8 cellular contexts compared by ENCODE assay signal in the genomic region with DNA sequence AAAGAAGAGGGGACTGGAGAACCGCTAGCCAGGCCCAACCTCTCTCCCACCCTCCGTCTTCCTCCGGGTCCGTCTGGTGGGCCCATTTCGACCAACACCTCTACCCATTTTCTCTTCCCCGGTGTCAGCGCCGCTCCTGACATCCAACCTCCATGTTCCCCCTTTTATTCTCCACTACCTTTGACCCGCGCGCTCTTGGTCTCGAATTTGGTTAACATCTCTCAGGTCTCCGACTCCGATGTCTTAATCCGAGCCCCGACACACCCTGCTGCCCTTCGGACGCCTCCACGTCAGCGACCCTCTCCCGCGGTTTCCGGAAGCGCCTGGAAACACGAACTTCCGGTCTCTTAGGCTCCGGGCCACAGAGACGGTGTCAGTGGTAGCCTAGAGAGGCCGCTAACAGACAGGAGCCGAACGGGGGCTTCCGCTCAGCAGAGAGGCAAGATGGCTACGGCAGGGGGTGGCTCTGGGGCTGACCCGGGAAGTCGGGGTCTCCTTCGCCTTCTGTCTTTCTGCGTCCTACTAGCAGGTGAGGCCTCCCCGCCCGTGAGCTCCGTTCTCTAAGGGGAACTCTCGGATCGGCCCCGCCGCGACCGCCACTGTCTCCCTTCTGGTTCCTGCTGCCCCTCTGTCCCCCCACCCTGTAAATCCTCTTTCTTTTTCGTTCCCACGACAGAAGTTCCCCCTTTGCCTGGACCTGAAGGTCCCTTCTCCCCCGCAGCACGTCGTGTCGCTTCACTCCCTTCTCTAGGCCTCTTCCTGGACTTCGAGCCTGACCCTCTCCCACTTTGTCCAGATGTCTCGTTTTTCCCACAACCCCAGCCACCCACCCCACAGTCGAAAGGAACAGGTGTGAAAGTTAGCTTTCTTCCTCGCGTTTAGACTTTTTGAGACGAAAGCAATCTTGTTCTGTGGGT. TPM values are rescaled to one million over a fixed set of nuclear protein-coding genes. Genes with fewer than 3 reads are reported as not detected.
DNase-seq lines count a peak whose midpoint lies in the region; ATAC-seq and TF ChIP-seq lines count a peak whose summit lies in the region.

COPA (minus strand) TSS at position 298 of the 917 bp plus-strand sequence; CDS start at position 218, 80 bp downstream.
NCSTN (plus strand) TSS at position 431 of the 917 bp plus-strand sequence; CDS start at position 445, 14 bp downstream.

- ATAC-seq in HG02642 (IDR thresholded peaks at IDR 0.05; ENCODE audit: poor library complexity, unreplicated experiment), result peak; percentile 95
- ATAC-seq in activated naive CD8-positive, alpha-beta T cell treated with anti-CD3 and anti-CD28 coated beads, Interleukin-2, amount 10 ng/mL, durations not matched to agents 7 days and 5 days (ENCODE audit: low read depth), result peak; percentile 98

- 0 to 1% (median 0%) methylated on average over 58 of the region's 58 CpGs for WGBS in ovary, 3 donors
- WGBS in thyroid gland, 2 donors, result 0% methylated on average over 54 to 57 of the region's 58 CpGs

- TF ChIP-seq EP300 in ovary (IDR thresholded peaks at IDR 0.05), result no peak

- H3K36me3 Mint-ChIP-seq in activated naive CD8-positive, alpha-beta T cell treated with anti-CD3 and anti-CD28 coated beads, Interleukin-2, amount 10 ng/mL, durations not matched to agents 7 days and 5 days, result peaks cover 21% of the 10 kb centered on the region

- peaks cover 44% of the 10 kb centered on the region for H3K4me1 Mint-ChIP-seq in activated naive CD8-positive, alpha-beta T cell treated with anti-CD3 and anti-CD28 coated beads, Interleukin-2, amount 10 ng/mL, durations not matched to agents 7 days and 5 days

- peak; percentile 92 for DNase-seq in GM10248 (ENCODE audit: extremely low spot score)
- peak; percentile 94 for DNase-seq in NCI-H128 (lab: John Stamatoyannopoulos, UW; ENCODE audit: unreplicated experiment)
- DNase-seq in activated naive CD8-positive, alpha-beta T cell treated with anti-CD3 and anti-CD28 coated beads, Interleukin-2, amount 10 ng/mL, durations not matched to agents 7 days and 5 days, result peak; percentile 84
- DNase-seq in head of caudate nucleus, result peak; percentile 86 to 97 (median 92)
- DNase-seq in ovary, result peak; percentile 89 to 94 (median 90)
- peak; percentile 91 to 94 for DNase-seq in thyroid gland

- H3K4me3 ChIP-seq in SU-DHL-6 (ENCODE audit: insufficient read depth, low read length, poor library complexity, severe bottlenecking), result peak within 1 kb of the TSS; percentile 86
- H3K4me3 ChIP-seq in ovary, result peak within 1 kb of the TSS; percentile 94
- peak within 1 kb of the TSS; percentile 64 to 84 (median 81) for H3K4me3 ChIP-seq in thyroid gland (replicated peaks in 1 of 3)

- peak within 1 kb of the TSS; percentile 100 for H3K27ac Mint-ChIP-seq in activated naive CD8-positive, alpha-beta T cell treated with anti-CD3 and anti-CD28 coated beads, Interleukin-2, amount 10 ng/mL, durations not matched to agents 7 days and 5 days

- H3K27me3 ChIP-seq in SU-DHL-6 (ENCODE audit: low read length) (no peaks in the 10 kb centered on the region), ovary (no peaks in the 10 kb centered on the region), thyroid gland (no peaks in the 10 kb centered on the region)

- H3K79me2 ChIP-seq in SU-DHL-6 (ENCODE audit: insufficient read depth, low read length), result peaks cover 55% of the 10 kb centered on the region

- peak within 1 kb of the TSS; percentile 100 for H3K4me3 Mint-ChIP-seq in activated naive CD8-positive, alpha-beta T cell treated with anti-CD3 and anti-CD28 coated beads, Interleukin-2, amount 10 ng/mL, durations not matched to agents 7 days and 5 days

- peak within 1 kb of the TSS; percentile 66 for H3K4me2 ChIP-seq in SU-DHL-6 (ENCODE audit: low read depth, low read length, poor library complexity, severe bottlenecking)

- H3K4me1 ChIP-seq in ovary (ENCODE audit: insufficient read depth) (no peaks in the 10 kb centered on the region), thyroid gland (peaks cover 23 to 27% of the 10 kb centered on the region in 2 donors)

- peak within 1 kb of the TSS; percentile 72 for H2AFZ ChIP-seq in SU-DHL-6 (ENCODE audit: low read depth, low read length, severe bottlenecking)

- no peaks in the 10 kb centered on the region for H3K9me2 ChIP-seq in SU-DHL-6 (replicated peaks; ENCODE audit: insufficient read depth, low read length)

- no peaks in the 10 kb centered on the region for H3K27me3 Mint-ChIP-seq in activated naive CD8-positive, alpha-beta T cell treated with anti-CD3 and anti-CD28 coated beads, Interleukin-2, amount 10 ng/mL, durations not matched to agents 7 days and 5 days

- CTCF ChIA-PET in GM10248 (lab: Yijun Ruan, JAX), result interaction anchor here (0.9 to 1.8 kb wide), 3 partner anchors 9 to 150 kb away, joined by 3 to 7 read pairs (median 6); no protein-coding TSS in a partner anchor

- TF ChIP-seq POLR2A in ovary (IDR thresholded peaks at IDR 0.05) (peak; percentile 92), thyroid gland (IDR thresholded peaks at IDR 0.05) (peak in 1 of 2 donors; percentile 85)

- no peaks in the 10 kb centered on the region for H3K9me3 Mint-ChIP-seq in activated naive CD8-positive, alpha-beta T cell treated with anti-CD3 and anti-CD28 coated beads, Interleukin-2, amount 10 ng/mL, durations not matched to agents 7 days and 5 days

- no peaks in the 10 kb centered on the region for H4K20me1 ChIP-seq in SU-DHL-6 (ENCODE audit: low read depth, low read length)

- POLR2A ChIA-PET in GM10248 (lab: Yijun Ruan, JAX), result interaction anchor here (0.5 kb wide), 1 partner anchor 292 kb away, joined by 4 read pairs; no protein-coding TSS in a partner anchor
- POLR2A ChIA-PET in activated naive CD8-positive, alpha-beta T cell treated with anti-CD3 and anti-CD28 coated beads, Interleukin-2, amount 10 ng/mL, durations not matched to agents 7 days and 5 days (lab: Charles Lee), result interaction anchor here (0.9 to 1.3 kb wide), 2 partner anchors 10 to 58 kb away, joined by 3 read pairs; partner anchors contain the start of gene PEX19

- TF ChIP-seq CTCF in GM10248 (IDR thresholded peaks at IDR 0.05; ENCODE audit: control extremely low read depth, extremely low read depth, low read depth, missing control alignments) (no peak), SU-DHL-6 (IDR thresholded peaks at IDR 0.05; ENCODE audit: insufficient read depth, low read length, poor library complexity, severe bottlenecking) (no peak), ovary (IDR thresholded peaks at IDR 0.05) (no peak), thyroid gland (IDR thresholded peaks at IDR 0.05) (peak in 1 of 6 experiments; percentile 11)

- peak within 1 kb of the TSS; percentile 61 for H3K27ac ChIP-seq in SU-DHL-6 (ENCODE audit: low read depth, low read length)
- H3K27ac ChIP-seq in ovary, result peak within 1 kb of the TSS; percentile 74 to 80
- H3K27ac ChIP-seq in thyroid gland, result peak within 1 kb of the TSS; percentile 34 to 89 (median 88)

- H3F3A ChIP-seq in SU-DHL-6 (ENCODE audit: insufficient read depth), result no peaks in the 10 kb centered on the region

- intact Hi-C loops in head of caudate nucleus (cut with DNase I) (loop anchor here (5.0 kb wide), 1 partner anchor 56 kb away; the partner anchor contains the start of gene PEX19), ovary (cut with DNase I) (no loop called here), thyroid gland (cut with DNase I) (no loop called here)

- H3K36me3 ChIP-seq in SU-DHL-6 (ENCODE audit: low read length), result peaks cover 20% of the 10 kb centered on the region; the same call in 1 of the 2 replicates
- H3K36me3 ChIP-seq in ovary, result no peaks in the 10 kb centered on the region
- peaks cover 13 to 20% of the 10 kb centered on the region in 2 donors for H3K36me3 ChIP-seq in thyroid gland

- H3K9me3 ChIP-seq in SU-DHL-6 (ENCODE audit: insufficient read depth, low read length) (no peaks in the 10 kb centered on the region), ovary (no peaks in the 10 kb centered on the region), thyroid gland (no peaks in the 10 kb centered on the region)

- peak within 1 kb of the TSS; percentile 92 for H3K9ac ChIP-seq in SU-DHL-6 (ENCODE audit: low read length)

RNA-seq across cellular contexts. Expression of gene COPA, which starts in this region (rescaled TPM):
- 100 to 1,000 TPM; 119 to 137 TPM for total RNA-seq in activated naive CD8-positive, alpha-beta T cell treated with anti-CD3 and anti-CD28 coated beads, Interleukin-2, amount 10 ng/mL, durations not matched to agents 7 days and 5 days
- 100 to 1,000 TPM in 5 of 7 donors, 10 to 100 TPM in 2; 63.7 to 163 (median 123) TPM for total RNA-seq in ovary
- 100 to 1,000 TPM in 1 of 2 donors, 10 to 100 TPM in 1; 69.9 to 144 TPM for polyA plus RNA-seq in ovary
- 100 to 1,000 TPM; 172 to 334 (median 182) TPM for total RNA-seq in thyroid gland

RNA-seq across cellular contexts. Expression of gene NCSTN, which starts in this region (rescaled TPM):
- 10 to 100 TPM; 66.6 to 67.1 TPM for total RNA-seq in activated naive CD8-positive, alpha-beta T cell treated with anti-CD3 and anti-CD28 coated beads, Interleukin-2, amount 10 ng/mL, durations not matched to agents 7 days and 5 days
- total RNA-seq in ovary (10 to 100 TPM; 35.2 to 76.2 (median 58.1) TPM), thyroid gland (10 to 100 TPM; 50.8 to 80.1 (median 68.5) TPM)
- 100 to 1,000 TPM in 1 of 2 donors, 10 to 100 TPM in 1; 53.9 to 234 TPM for polyA plus RNA-seq in ovary

Comparison
In these comparisons a context has a peak if more than half of its experiments do, and no peak if none do; other contexts are left out.
1. Peak in every context shown above with its lines: DNase-seq, ATAC-seq, H3K4me3 ChIP-seq and H3K27ac ChIP-seq.